In genomic region chr14:39174560-39175444, GRCh38 we compare ENCODE assay signal across 1 cellular context.
TF ChIP-seq lines count a peak whose summit lies in the region.

Gene PNN (plus strand): TSS chr14:39175254. CDS start chr14:39175280, 26 bp downstream.

TF ChIP-seq in A549, 52 proteins besides CTCF, POLR2A, EP300 and RAD21 (continued from another document):
- TF ChIP-seq EHF (CRISPR knock-in tag; IDR thresholded peaks at IDR 0.05) (no peak), KDM1A (IDR thresholded peaks at IDR 0.05; ENCODE audit: low read depth) (0 out of 2 replicates have a peak, but pooled peaks have one; percentile 32), EHMT2 (IDR thresholded peaks at IDR 0.05; ENCODE audit: low read depth) (no peak), ESRRA (IDR thresholded peaks at IDR 0.05; ENCODE audit: borderline replicate concordance, low read length) (no peak), RARB (CRISPR knock-in tag; IDR thresholded peaks at IDR 0.05) (no peak), POLR2AphosphoS2 (conservative IDR thresholded peaks at IDR 0.05; ENCODE audit: low read length) (no peak), ATOH8 (CRISPR knock-in tag; IDR thresholded peaks at IDR 0.05; ENCODE audit: low read depth) (no peak), ZFP36 (IDR thresholded peaks at IDR 0.05; ENCODE audit: borderline replicate concordance, partially characterized antibody) (no peak), BCL3 (IDR thresholded peaks at IDR 0.05) (peak; percentile 90; the same call in 1 of the 3 replicates), CHD4 (IDR thresholded peaks at IDR 0.05; ENCODE audit: borderline replicate concordance) (0 out of 2 replicates have a peak, but pooled peaks have one; percentile 8), MAZ (IDR thresholded peaks at IDR 0.05; ENCODE audit: borderline replicate concordance, low read depth, low read length) (no peak), PBX3 (IDR thresholded peaks at IDR 0.05) (peak; percentile 94), JUN (IDR thresholded peaks at IDR 0.05) (peak; percentile 57 to 77; a peak in 3 of 5 replicates), CEBPB (IDR thresholded peaks at IDR 0.05) (peak; percentile 87 to 95), ZC3H11A (IDR thresholded peaks at IDR 0.05) (no peak), MYC (IDR thresholded peaks at IDR 0.05; ENCODE audit: borderline replicate concordance, low read length) (peak; percentile 58; the same call in 1 of the 2 replicates), E2F6 (IDR thresholded peaks at IDR 0.05; ENCODE audit: borderline replicate concordance, low read depth) (peak; percentile 35; the same call in 1 of the 2 replicates), PHF8 (IDR thresholded peaks at IDR 0.05; ENCODE audit: borderline replicate concordance, low read depth) (peak; percentile 90; the same call in 1 of the 2 replicates), CBX8 (IDR thresholded peaks at IDR 0.05) (no peak)
- TF ChIP-seq, protein P1, sequence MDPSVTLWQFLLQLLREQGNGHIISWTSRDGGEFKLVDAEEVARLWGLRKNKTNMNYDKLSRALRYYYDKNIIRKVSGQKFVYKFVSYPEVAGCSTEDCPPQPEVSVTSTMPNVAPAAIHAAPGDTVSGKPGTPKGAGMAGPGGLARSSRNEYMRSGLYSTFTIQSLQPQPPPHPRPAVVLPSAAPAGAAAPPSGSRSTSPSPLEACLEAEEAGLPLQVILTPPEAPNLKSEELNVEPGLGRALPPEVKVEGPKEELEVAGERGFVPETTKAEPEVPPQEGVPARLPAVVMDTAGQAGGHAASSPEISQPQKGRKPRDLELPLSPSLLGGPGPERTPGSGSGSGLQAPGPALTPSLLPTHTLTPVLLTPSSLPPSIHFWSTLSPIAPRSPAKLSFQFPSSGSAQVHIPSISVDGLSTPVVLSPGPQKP (IDR thresholded peaks at IDR 0.05; ENCODE audit: low read depth, low read length), result no peak
